In the genomic region with DNA sequence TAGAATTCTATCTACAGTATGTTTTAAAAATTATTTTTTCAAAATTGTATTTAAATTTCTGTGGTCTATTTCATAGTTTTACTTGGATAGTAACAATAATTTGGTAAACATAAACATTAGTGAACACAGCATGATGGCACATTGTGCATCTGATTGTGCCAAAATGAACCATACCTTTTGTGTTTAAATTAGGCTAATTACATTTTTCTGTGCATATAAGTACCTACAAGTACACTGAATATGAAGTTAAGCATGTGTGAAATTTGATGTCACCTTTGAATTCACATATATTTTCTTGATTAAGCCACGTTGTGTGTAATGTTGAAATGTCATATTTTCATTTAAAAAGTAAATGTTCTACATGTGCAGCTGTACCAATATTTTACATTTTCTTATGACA, we compare ENCODE assay signal across 19 cellular contexts.
"Had no signal": no experiment of that assay in that cellular context is flagged by ENCODE, and none has a peak within 500 bp of the region (broad histone marks: within the 10 kb centered on the region; RNA-seq: fewer than 3 reads in every experiment).

No MANE protein-coding gene starts in this region.

- H3K27me3 ChIP-seq: body of pancreas, heart left ventricle, left lung, tibial nerve, vagina had no signal

- H3K9me3 ChIP-seq: body of pancreas, heart left ventricle, left lung, mucosa of descending colon, prostate gland, tibial nerve, vagina had no signal

- DNase-seq: activated CD4-positive, alpha-beta T cell treated with anti-CD3 and anti-CD28 coated beads, Interleukin-2, amount 10 ng/mL, durations not matched to agents 7 days and 5 days; activated CD8-positive, alpha-beta memory T cell treated with anti-CD3 and anti-CD28 coated beads, Interleukin-2, amount 50 U/mL, for 48 hours; activated gamma-delta T cell; activated T-cell treated with anti-CD3 and anti-CD28 coated beads, Interleukin-2, amount 50 U/mL, for 72 hours; body of pancreas; effector CD8-positive, alpha-beta T cell; heart left ventricle; islet precursor cell; left lung; mucosa of descending colon; naive thymus-derived CD8-positive, alpha-beta T cell; right cardiac atrium; stimulated activated CD4-positive, alpha-beta T cell treated with anti-CD3 and anti-CD28 coated beads, Interleukin-15, amount 100 ng/mL, for 24 hours; stimulated activated CD4-positive, alpha-beta T cell treated with anti-CD3 and anti-CD28 coated beads, Interleukin-4, amount 100 ng/mL, for 1 hour; stimulated activated naive B cell treated with anti-CD40 and anti-IgM and Interleukin-4, amounts not matched to agents 10 μg/mL and 1 μg/mL and 100 μg/mL, for 72 hours had no signal

- H3K4me3 ChIP-seq: body of pancreas, mucosa of descending colon had no signal

- ATAC-seq: activated naive CD4-positive, alpha-beta T cell treated with anti-CD3 and anti-CD28 coated beads, Interleukin-2, amount 50 U/mL, for 72 hours; activated T-cell treated with anti-CD3 and anti-CD28 coated beads, Interleukin-2, amount 50 U/mL, for 72 hours; body of pancreas; left lung; mucosa of descending colon had no signal

- H3K36me3 ChIP-seq: heart left ventricle, left lung, prostate gland, tibial nerve, vagina had no signal
